In the genomic region with DNA sequence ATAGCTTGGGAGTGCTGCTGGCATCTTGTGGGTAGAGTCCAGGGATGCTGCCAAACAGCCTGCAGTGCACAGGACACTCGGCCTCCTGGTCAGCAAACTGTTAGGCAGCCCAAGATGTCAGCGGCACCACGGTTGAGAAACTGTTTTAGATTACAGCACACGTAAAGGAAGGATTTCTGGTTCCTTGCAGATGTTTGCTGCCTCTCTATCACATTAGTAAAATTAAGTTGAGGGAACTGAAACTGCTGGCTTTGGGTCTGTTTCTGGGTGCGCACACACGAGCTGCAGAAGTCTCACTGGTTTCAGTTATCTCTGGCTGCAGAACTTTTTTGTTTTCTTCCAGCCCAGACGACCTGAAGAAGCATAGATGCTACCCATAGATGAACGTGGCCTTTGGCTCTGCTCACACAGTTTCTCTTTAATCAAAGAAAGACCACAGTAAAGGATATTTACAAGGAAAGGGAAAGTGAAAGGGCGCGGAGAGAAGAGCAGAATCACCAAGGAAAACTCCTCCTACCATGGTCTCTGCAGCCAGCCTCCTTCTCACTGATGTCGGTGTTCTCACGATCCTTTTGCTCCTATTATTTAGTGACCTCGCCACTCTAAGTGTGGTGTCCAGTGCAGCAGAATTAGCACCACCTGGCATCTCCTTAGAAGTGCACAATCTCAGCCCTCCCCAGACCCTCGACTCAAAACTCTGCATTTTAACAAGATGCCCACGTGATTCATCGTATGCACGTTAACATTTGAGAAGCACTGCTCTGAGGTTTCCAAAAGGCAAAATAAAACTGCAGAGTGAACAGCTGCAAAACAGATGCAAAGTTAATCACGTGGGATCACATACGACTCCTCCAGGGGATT, we compare ENCODE assay signal across 8 cellular contexts. TPM values are rescaled to one million over a fixed set of nuclear protein-coding genes. Genes with fewer than 3 reads are reported as not detected.
DNase-seq lines count a peak whose midpoint lies in the region; ATAC-seq and TF ChIP-seq lines count a peak whose summit lies in the region.

No MANE protein-coding gene starts in this region.

- H3K36me3 Mint-ChIP-seq in IgD-negative memory B cell, result no peaks in the 10 kb centered on the region
- peaks cover 10% of the 10 kb centered on the region for H3K36me3 Mint-ChIP-seq in activated T-helper 1 cell treated with anti-CD3 and anti-CD28 coated beads, Interleukin-12 subunit alpha, Interleukin-12 subunit beta, Interleukin-2, Interleukin-4 antibody, amounts not matched to agents 30 ng/mL and 10 ng/mL and 1 ng/mL, durations not matched to agents 14 hours and 24 hours and 36 hours (ENCODE audit: low read depth)
- peaks cover 10% of the 10 kb centered on the region for H3K36me3 Mint-ChIP-seq in stimulated activated effector memory CD8-positive, alpha-beta T cell treated with anti-CD3 and anti-CD28 coated beads, Interleukin-12 subunit alpha, Interleukin-12 subunit beta, amount 100 ng/mL, for 72 hours

- 25% methylated on average over 19 of the region's 19 CpGs for WGBS in right cardiac atrium

- peaks cover 56 to 66% (median 63%) of the 10 kb centered on the region in 3 donors for H3K4me1 Mint-ChIP-seq in IgD-negative memory B cell
- peaks cover 51% of the 10 kb centered on the region for H3K4me1 Mint-ChIP-seq in activated T-helper 1 cell treated with anti-CD3 and anti-CD28 coated beads, Interleukin-12 subunit alpha, Interleukin-12 subunit beta, Interleukin-2, Interleukin-4 antibody, amounts not matched to agents 30 ng/mL and 10 ng/mL and 1 ng/mL, durations not matched to agents 14 hours and 24 hours and 36 hours (ENCODE audit: low read depth)
- H3K4me1 Mint-ChIP-seq in stimulated activated effector memory CD8-positive, alpha-beta T cell treated with anti-CD3 and anti-CD28 coated beads, Interleukin-12 subunit alpha, Interleukin-12 subunit beta, amount 100 ng/mL, for 72 hours, result peaks cover 30% of the 10 kb centered on the region

- intact Hi-C loops in activated T-helper 1 cell treated with anti-CD3 and anti-CD28 coated beads, Interleukin-12 subunit alpha, Interleukin-12 subunit beta, Interleukin-2, Interleukin-4 antibody, amounts not matched to agents 30 ng/mL and 10 ng/mL and 1 ng/mL, durations not matched to agents 14 hours and 24 hours and 36 hours (cut with micrococcal nuclease), result loop anchor here (1.0 kb wide), 4 partner anchors 11 to 317 kb away; no protein-coding TSS in a partner anchor
- intact Hi-C loops in right cardiac atrium (cut with DNase I), result loop anchor here in 2 of 4 donors (10.0 kb wide), 2 partner anchors 85 to 175 kb away; no protein-coding TSS in a partner anchor

- no peaks in the 10 kb centered on the region for H3K9me3 Mint-ChIP-seq in IgD-negative memory B cell
- peaks cover 8% of the 10 kb centered on the region for H3K9me3 Mint-ChIP-seq in activated T-helper 1 cell treated with anti-CD3 and anti-CD28 coated beads, Interleukin-12 subunit alpha, Interleukin-12 subunit beta, Interleukin-2, Interleukin-4 antibody, amounts not matched to agents 30 ng/mL and 10 ng/mL and 1 ng/mL, durations not matched to agents 14 hours and 24 hours and 36 hours
- no peaks in the 10 kb centered on the region for H3K9me3 Mint-ChIP-seq in stimulated activated effector memory CD8-positive, alpha-beta T cell treated with anti-CD3 and anti-CD28 coated beads, Interleukin-12 subunit alpha, Interleukin-12 subunit beta, amount 100 ng/mL, for 72 hours

- H3K4me1 ChIP-seq in right cardiac atrium (ENCODE audit: control insufficient read depth, insufficient read depth, low read length), result peaks cover 9% of the 10 kb centered on the region

- DNase-seq in GM12864 (ENCODE audit: low read depth) (peak; percentile 93), right cardiac atrium (peak in 1 of 3 donors; percentile 68), NCI-H146 (lab: John Stamatoyannopoulos, UW) (no peak), G401 (ENCODE audit: low spot score) (no peak)
- DNase-seq in activated T-helper 1 cell treated with anti-CD3 and anti-CD28 coated beads, Interleukin-12 subunit alpha, Interleukin-12 subunit beta, Interleukin-2, Interleukin-4 antibody, amounts not matched to agents 30 ng/mL and 10 ng/mL and 1 ng/mL, durations not matched to agents 14 hours and 24 hours and 36 hours (ENCODE audit: low spot score), result peak; percentile 44
- peak in 1 of 2 donors; percentile 65 for DNase-seq in stimulated activated effector memory CD8-positive, alpha-beta T cell treated with anti-CD3 and anti-CD28 coated beads, Interleukin-12 subunit alpha, Interleukin-12 subunit beta, amount 100 ng/mL, for 72 hours (ENCODE audit: low spot score in 2 of 2)

- H3K27ac ChIP-seq in right cardiac atrium (ENCODE audit: low read length), result peak overlapping the region; percentile 79

- no peak for TF ChIP-seq CTCF in GM12864 (IDR thresholded peaks at IDR 0.05; ENCODE audit: low read depth, low read length, missing control alignments)

- H3K27ac Mint-ChIP-seq in IgD-negative memory B cell, result peak overlapping the region; percentile 93 to 99 (median 98)
- peak overlapping the region; percentile 92 for H3K27ac Mint-ChIP-seq in activated T-helper 1 cell treated with anti-CD3 and anti-CD28 coated beads, Interleukin-12 subunit alpha, Interleukin-12 subunit beta, Interleukin-2, Interleukin-4 antibody, amounts not matched to agents 30 ng/mL and 10 ng/mL and 1 ng/mL, durations not matched to agents 14 hours and 24 hours and 36 hours
- peak overlapping the region; percentile 91 for H3K27ac Mint-ChIP-seq in stimulated activated effector memory CD8-positive, alpha-beta T cell treated with anti-CD3 and anti-CD28 coated beads, Interleukin-12 subunit alpha, Interleukin-12 subunit beta, amount 100 ng/mL, for 72 hours

- no peaks in the 10 kb centered on the region for H3K9me3 ChIP-seq in right cardiac atrium (ENCODE audit: control insufficient read depth, low read length)

- ATAC-seq in GM21526 (IDR thresholded peaks at IDR 0.05; ENCODE audit: low FRiP score, unreplicated experiment), result peak; percentile 51
- peak; percentile 34 to 57 for ATAC-seq in right cardiac atrium
- no peak for ATAC-seq in stimulated activated effector memory CD8-positive, alpha-beta T cell treated with anti-CD3 and anti-CD28 coated beads, Interleukin-12 subunit alpha, Interleukin-12 subunit beta, amount 100 ng/mL, for 72 hours

- peak overlapping the region; percentile 54 for H3K4me3 ChIP-seq in GM12864 (ENCODE audit: low read depth, low read length)
- peak overlapping the region; percentile 64 for H3K4me3 ChIP-seq in right cardiac atrium (ENCODE audit: low read length)

- in situ Hi-C loops in G401 (cut with HindIII; ENCODE audit: low sequenced_read_pairs), result no loop called here

- peak overlapping the region; percentile 89 to 97 (median 92) for H3K4me3 Mint-ChIP-seq in IgD-negative memory B cell
- peak overlapping the region; percentile 88 for H3K4me3 Mint-ChIP-seq in activated T-helper 1 cell treated with anti-CD3 and anti-CD28 coated beads, Interleukin-12 subunit alpha, Interleukin-12 subunit beta, Interleukin-2, Interleukin-4 antibody, amounts not matched to agents 30 ng/mL and 10 ng/mL and 1 ng/mL, durations not matched to agents 14 hours and 24 hours and 36 hours
- H3K4me3 Mint-ChIP-seq in stimulated activated effector memory CD8-positive, alpha-beta T cell treated with anti-CD3 and anti-CD28 coated beads, Interleukin-12 subunit alpha, Interleukin-12 subunit beta, amount 100 ng/mL, for 72 hours, result peak overlapping the region; percentile 81

- no peaks in the 10 kb centered on the region for H3K27me3 ChIP-seq in right cardiac atrium (ENCODE audit: control insufficient read depth, insufficient read depth)

- H3K27me3 Mint-ChIP-seq in IgD-negative memory B cell, result no peaks in the 10 kb centered on the region
- H3K27me3 Mint-ChIP-seq in activated T-helper 1 cell treated with anti-CD3 and anti-CD28 coated beads, Interleukin-12 subunit alpha, Interleukin-12 subunit beta, Interleukin-2, Interleukin-4 antibody, amounts not matched to agents 30 ng/mL and 10 ng/mL and 1 ng/mL, durations not matched to agents 14 hours and 24 hours and 36 hours (ENCODE audit: insufficient read depth), result no peaks in the 10 kb centered on the region

RNA-seq across cellular contexts. Expression of a gene that starts 50.6 kb away (rescaled TPM):
- polyA plus RNA-seq in IgD-negative memory B cell (152 TPM), right cardiac atrium (104 TPM)
- total RNA-seq in activated T-helper 1 cell treated with anti-CD3 and anti-CD28 coated beads, Interleukin-12 subunit alpha, Interleukin-12 subunit beta, Interleukin-2, Interleukin-4 antibody, amounts not matched to agents 30 ng/mL and 10 ng/mL and 1 ng/mL, durations not matched to agents 14 hours and 24 hours and 36 hours, result 78.9 and 81.9 TPM in 2 replicates
- 100 to 1,000 TPM; 250 to 348 (median 260) TPM for total RNA-seq in right cardiac atrium
- total RNA-seq in G401 (2014; rRNA removed; shearing (Covaris generic)), result 28.9 and 39.2 TPM in 2 replicates

Comparison
In these comparisons a context has a peak if more than half of its experiments do, and no peak if none do; other contexts are left out.
1. DNase-seq: peak in GM12864 (single experiment) and activated T-helper 1 cell treated with anti-CD3 and anti-CD28 coated beads, Interleukin-12 subunit alpha, Interleukin-12 subunit beta, Interleukin-2, Interleukin-4 antibody, amounts not matched to agents 30 ng/mL and 10 ng/mL and 1 ng/mL, durations not matched to agents 14 hours and 24 hours and 36 hours (single experiment); none in NCI-H146 (single experiment) and G401 (single experiment).
2. Peak in every context shown above with its lines, with median percentiles within 50 percentile points of each other: H3K27ac Mint-ChIP-seq and H3K4me3 Mint-ChIP-seq.